ENCODE assay signal across 11 cellular contexts in genomic region chr5:72179816-72180440, GRCh38.
DNase-seq lines count a peak whose midpoint lies in the region; ATAC-seq and TF ChIP-seq lines count a peak whose summit lies in the region.
"Had no signal": no experiment of that assay in that cellular context is flagged by ENCODE, and none has a peak within 500 bp of the region (broad histone marks: within the 10 kb centered on the region; RNA-seq: fewer than 3 reads in every experiment).

No MANE protein-coding gene starts in this region.

- WGBS in gastroesophageal sphincter (ENCODE audit: low coverage in 1 of 2), 2 donors: 47 to 69% methylated on average over 6 to 10 of the region's 11 CpGs

- H3K27ac ChIP-seq in ascending aorta: peak overlapping the region; percentile 88 to 95
- H3K27ac ChIP-seq in gastroesophageal sphincter: peak overlapping the region; percentile 76 to 88 (median 84)
- peak overlapping the region in 2 of 4 donors; percentile 30 to 47 for H3K27ac ChIP-seq in gastrocnemius medialis

- H3K4me1 Mint-ChIP-seq in Calu3 (ENCODE audit: low read depth, unreplicated experiment): peaks cover 42% of the 10 kb centered on the region
- H3K4me1 Mint-ChIP-seq in activated CD4-positive, alpha-beta T cell treated with anti-CD3 and anti-CD28 coated beads, Interleukin-2, amount 10 ng/mL, durations not matched to agents 24 days and 14 days: no peaks in the 10 kb centered on the region
- H3K4me1 Mint-ChIP-seq: CD14-positive monocyte had no signal

- no peaks in the 10 kb centered on the region for H3K9me3 ChIP-seq in ascending aorta
- H3K9me3 ChIP-seq in gastroesophageal sphincter: no peaks in the 10 kb centered on the region
- H3K9me3 ChIP-seq in gastrocnemius medialis: no peaks in the 10 kb centered on the region

- TF ChIP-seq POLR2A in gastroesophageal sphincter (IDR thresholded peaks at IDR 0.05): no peak
- TF ChIP-seq POLR2A in gastrocnemius medialis (IDR thresholded peaks at IDR 0.05): no peak

- H3K27ac Mint-ChIP-seq in Calu3 (ENCODE audit: unreplicated experiment): peak overlapping the region; percentile 79
- no peak overlapping the region for H3K27ac Mint-ChIP-seq in activated CD4-positive, alpha-beta T cell treated with anti-CD3 and anti-CD28 coated beads, Interleukin-2, amount 10 ng/mL, durations not matched to agents 24 days and 14 days
- H3K27ac Mint-ChIP-seq: CD14-positive monocyte; T-helper 2 cell treated with Interferon-gamma antibody and Interleukin-4, amounts not matched to agents 5 μg/mL and 100 μg/mL, for 36 hours had no signal

- CTCF ChIA-PET in Calu3 (lab: Charles Lee): no interaction called here

- TF ChIP-seq EP300 in gastroesophageal sphincter (IDR thresholded peaks at IDR 0.05): no peak

- peaks cover 18 to 19% of the 10 kb centered on the region in 2 donors for H3K36me3 ChIP-seq in ascending aorta
- H3K36me3 ChIP-seq in gastroesophageal sphincter: peaks cover 0 to 26% of the 10 kb centered on the region in 2 donors
- H3K36me3 ChIP-seq in gastrocnemius medialis: no peaks in the 10 kb centered on the region

- intact Hi-C loops in Calu3 (cut with micrococcal nuclease; ENCODE audit: unreplicated experiment) (no loop called here), ascending aorta (cut with DNase I) (loop anchor here (2.0 kb wide), 1 partner anchor 37 kb away; no protein-coding TSS in a partner anchor), gastrocnemius medialis (cut with DNase I; ENCODE audit: low total_unique reads) (no loop called here)
- intact Hi-C loops in activated CD4-positive, alpha-beta T cell treated with anti-CD3 and anti-CD28 coated beads, Interleukin-2, amount 10 ng/mL, durations not matched to agents 24 days and 14 days (cut with micrococcal nuclease): no loop called here

- peak overlapping the region; percentile 48 to 61 for H3K4me3 ChIP-seq in ascending aorta
- H3K4me3 ChIP-seq in gastroesophageal sphincter: peak overlapping the region; percentile 23 to 42
- peak overlapping the region; percentile 14 to 34 (median 23) for H3K4me3 ChIP-seq in gastrocnemius medialis

- DNase-seq in Calu3: peak; percentile 18
- peak in 1 of 2 donors; percentile 73 for DNase-seq in ascending aorta (ENCODE audit: low spot score in 2 of 2)
- DNase-seq in gastrocnemius medialis: no peak
- DNase-seq in left lobe of liver (ENCODE audit: low spot score): no peak
- DNase-seq in activated CD4-positive, alpha-beta T cell treated with anti-CD3 and anti-CD28 coated beads, Interleukin-2, amount 10 ng/mL, durations not matched to agents 24 days and 14 days: no peak
- no peak for DNase-seq in T-helper 9 cell
- no peak for DNase-seq in T-helper 1 cell
- DNase-seq: NCI-H748 treated with DMSO at 0.1 percent for 48 hours had no signal

- ATAC-seq in gastroesophageal sphincter (peak; percentile 22), gastrocnemius medialis (no peak), left lobe of liver (no peak)

- H3K27me3 Mint-ChIP-seq in Calu3 (ENCODE audit: unreplicated experiment): no peaks in the 10 kb centered on the region
- H3K27me3 Mint-ChIP-seq in activated CD4-positive, alpha-beta T cell treated with anti-CD3 and anti-CD28 coated beads, Interleukin-2, amount 10 ng/mL, durations not matched to agents 24 days and 14 days: peaks cover 25% of the 10 kb centered on the region

- TF ChIP-seq CTCF in Calu3 (IDR thresholded peaks at IDR 0.05; ENCODE audit: unreplicated experiment) (no peak), ascending aorta (IDR thresholded peaks at IDR 0.05) (no peak), gastroesophageal sphincter (IDR thresholded peaks at IDR 0.05) (no peak), gastrocnemius medialis (IDR thresholded peaks at IDR 0.05 in 4 of 5, conservative IDR thresholded peaks at IDR 0.05 in 1 of 5) (no peak)

- BruUV-seq in Calu3 (replicated peaks; lab: Mats Ljungman, UMichigan): no TSS peak

- H3K4me3 Mint-ChIP-seq in Calu3 (ENCODE audit: low read depth, unreplicated experiment): peak overlapping the region; percentile 75
- no peak overlapping the region for H3K4me3 Mint-ChIP-seq in activated CD4-positive, alpha-beta T cell treated with anti-CD3 and anti-CD28 coated beads, Interleukin-2, amount 10 ng/mL, durations not matched to agents 24 days and 14 days
- H3K4me3 Mint-ChIP-seq: CD14-positive monocyte; T-helper 2 cell treated with Interferon-gamma antibody and Interleukin-4, amounts not matched to agents 5 μg/mL and 100 μg/mL, for 36 hours had no signal

- in situ Hi-C loops in gastrocnemius medialis (cut with MboI; ENCODE audit: low sequenced_read_pairs in 4 of 4): no loop called here

- no peaks in the 10 kb centered on the region for H3K27me3 ChIP-seq in ascending aorta
- no peaks in the 10 kb centered on the region for H3K27me3 ChIP-seq in gastroesophageal sphincter
- H3K27me3 ChIP-seq in gastrocnemius medialis: peaks cover 4 to 16% (median 10%) of the 10 kb centered on the region in 3 donors

- H3K9me3 Mint-ChIP-seq in Calu3 (ENCODE audit: low read depth, unreplicated experiment): no peaks in the 10 kb centered on the region
- no peaks in the 10 kb centered on the region for H3K9me3 Mint-ChIP-seq in activated CD4-positive, alpha-beta T cell treated with anti-CD3 and anti-CD28 coated beads, Interleukin-2, amount 10 ng/mL, durations not matched to agents 24 days and 14 days
- H3K9me3 Mint-ChIP-seq: T-helper 2 cell treated with Interferon-gamma antibody and Interleukin-4, amounts not matched to agents 5 μg/mL and 100 μg/mL, for 36 hours had no signal

- peaks cover 14 to 76% of the 10 kb centered on the region in 2 donors for H3K4me1 ChIP-seq in ascending aorta
- H3K4me1 ChIP-seq in gastroesophageal sphincter: peaks cover 0 to 67% (median 4%) of the 10 kb centered on the region in 3 donors
- H3K4me1 ChIP-seq in gastrocnemius medialis: peaks cover 0 to 8% of the 10 kb centered on the region in 2 donors

- H3K36me3 Mint-ChIP-seq in Calu3 (ENCODE audit: insufficient read depth, unreplicated experiment): peaks cover 8% of the 10 kb centered on the region
- H3K36me3 Mint-ChIP-seq in activated CD4-positive, alpha-beta T cell treated with anti-CD3 and anti-CD28 coated beads, Interleukin-2, amount 10 ng/mL, durations not matched to agents 24 days and 14 days (ENCODE audit: low read depth): no peaks in the 10 kb centered on the region
- H3K36me3 Mint-ChIP-seq: CD14-positive monocyte had no signal
